ENCODE assay signal across 14 cellular contexts in the genomic region with DNA sequence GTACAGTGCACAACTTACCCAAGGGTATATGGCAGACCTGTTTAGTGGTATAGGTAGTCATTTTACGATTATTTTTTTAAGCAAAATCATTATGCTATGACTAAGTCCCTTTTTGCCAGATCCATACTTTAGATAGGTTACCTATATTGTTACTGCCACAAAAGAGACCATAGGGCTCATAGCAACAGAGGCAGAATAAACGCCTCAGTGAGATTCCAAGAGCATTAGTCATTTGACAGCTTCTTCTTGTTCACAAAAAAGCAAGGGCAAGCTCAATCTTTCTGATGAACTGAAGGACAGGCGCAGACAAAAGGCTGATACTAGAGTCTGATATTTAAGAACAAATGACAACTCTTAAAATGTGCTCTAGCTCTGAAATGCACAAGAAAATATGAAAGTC.
A peak's percentile ranks its signal among the peaks of the same experiment; 100 is the strongest.
DNase-seq lines count a peak whose midpoint lies in the region; ATAC-seq and TF ChIP-seq lines count a peak whose summit lies in the region.
"Had no signal": no experiment of that assay in that cellular context is flagged by ENCODE, and none has a peak within 500 bp of the region (broad histone marks: within the 10 kb centered on the region; RNA-seq: fewer than 3 reads in every experiment).

No MANE protein-coding gene starts in this region.

- no peak overlapping the region for H3K4me3 Mint-ChIP-seq in activated naive CD4-positive, alpha-beta T cell treated with anti-CD3 and anti-CD28 coated beads for 36 hours
- H3K4me3 Mint-ChIP-seq: T-helper 2 cell treated with Interferon-gamma antibody and Interleukin-4, amounts not matched to agents 5 μg/mL and 100 μg/mL, for 36 hours had no signal

- H3K9me3 Mint-ChIP-seq in activated naive CD4-positive, alpha-beta T cell treated with anti-CD3 and anti-CD28 coated beads for 36 hours: no peaks in the 10 kb centered on the region
- H3K9me3 Mint-ChIP-seq: T-helper 2 cell treated with Interferon-gamma antibody and Interleukin-4, amounts not matched to agents 5 μg/mL and 100 μg/mL, for 36 hours had no signal

- peaks cover 30% of the 10 kb centered on the region for H3K27me3 Mint-ChIP-seq in activated naive CD4-positive, alpha-beta T cell treated with anti-CD3 and anti-CD28 coated beads for 36 hours (ENCODE audit: low read depth)

- in situ Hi-C loops in astrocyte of the spinal cord (cut with HindIII; ENCODE audit: low sequenced_read_pairs): no loop called here

- no peak for TF ChIP-seq CTCF in astrocyte of the spinal cord (IDR thresholded peaks at IDR 0.05; ENCODE audit: low read depth, low read length)

- CTCF ChIA-PET in HEK293T (lab: Yijun Ruan, JAX): no interaction called here
- CTCF ChIA-PET in activated naive CD4-positive, alpha-beta T cell treated with anti-CD3 and anti-CD28 coated beads for 36 hours (lab: Charles Lee): no interaction called here

- no peak overlapping the region for H3K4me3 ChIP-seq in astrocyte of the spinal cord (ENCODE audit: low read depth, low read length)
- H3K4me3 ChIP-seq: gastroesophageal sphincter had no signal

- ATAC-seq in HG03354 (IDR thresholded peaks at IDR 0.05; ENCODE audit: poor library complexity, severe bottlenecking, unreplicated experiment): no peak
- ATAC-seq: gastroesophageal sphincter had no signal

- intact Hi-C loops in activated naive CD4-positive, alpha-beta T cell treated with anti-CD3 and anti-CD28 coated beads for 36 hours (cut with micrococcal nuclease): no loop called here

- POLR2A ChIA-PET in HEK293T (lab: Yijun Ruan, JAX): interaction anchor here (0.8 kb wide), 1 partner anchor 8 kb away, joined by 3 read pairs; no protein-coding TSS in a partner anchor

- H3K27ac Mint-ChIP-seq in activated naive CD4-positive, alpha-beta T cell treated with anti-CD3 and anti-CD28 coated beads for 36 hours: no peak overlapping the region
- H3K27ac Mint-ChIP-seq: T-helper 2 cell treated with Interferon-gamma antibody and Interleukin-4, amounts not matched to agents 5 μg/mL and 100 μg/mL, for 36 hours had no signal

- no peaks in the 10 kb centered on the region for H3K4me1 Mint-ChIP-seq in activated naive CD4-positive, alpha-beta T cell treated with anti-CD3 and anti-CD28 coated beads for 36 hours (ENCODE audit: low read depth)

- DNase-seq in AG08395 (ENCODE audit: low spot score): peak; percentile 34
- peak; percentile 75 for DNase-seq in HT-29 (ENCODE audit: low spot score)
- DNase-seq in astrocyte of the spinal cord (ENCODE audit: low read depth, low spot score): peak; percentile 74
- DNase-seq in iris pigment epithelial cell (ENCODE audit: low read depth): peak; percentile 70
- DNase-seq in HEK293T (ENCODE audit: extremely low spot score): no peak
- DNase-seq in activated naive CD4-positive, alpha-beta T cell treated with anti-CD3 and anti-CD28 coated beads for 36 hours: no peak
- DNase-seq in T1000 (lab: John Stamatoyannopoulos, UW): no peak
- DNase-seq: activated CD8-positive, alpha-beta memory T cell treated with anti-CD3 and anti-CD28 coated beads, Interleukin-2, amount 50 U/mL, for 4 hours; anterior cingulate cortex; NCI-H82; stimulated activated CD4-positive, alpha-beta T cell treated with anti-CD3 and anti-CD28 coated beads, Interleukin-2, amount 100 ng/mL, for 24 hours had no signal

- H3K36me3 Mint-ChIP-seq in activated naive CD4-positive, alpha-beta T cell treated with anti-CD3 and anti-CD28 coated beads for 36 hours (ENCODE audit: low read depth): no peaks in the 10 kb centered on the region

TF ChIP-seq in HEK293T, 16 proteins besides CTCF, POLR2A, EP300 and RAD21:
- no peak for TF ChIP-seq L3MBTL2 (conservative IDR thresholded peaks at IDR 0.05)
- no peak for TF ChIP-seq FOXM1 (IDR thresholded peaks at IDR 0.05; ENCODE audit: borderline replicate concordance)
- no peak for TF ChIP-seq TARDBP (IDR thresholded peaks at IDR 0.05)
- TF ChIP-seq ARNT (IDR thresholded peaks at IDR 0.05): no peak
- TF ChIP-seq, protein P1, sequence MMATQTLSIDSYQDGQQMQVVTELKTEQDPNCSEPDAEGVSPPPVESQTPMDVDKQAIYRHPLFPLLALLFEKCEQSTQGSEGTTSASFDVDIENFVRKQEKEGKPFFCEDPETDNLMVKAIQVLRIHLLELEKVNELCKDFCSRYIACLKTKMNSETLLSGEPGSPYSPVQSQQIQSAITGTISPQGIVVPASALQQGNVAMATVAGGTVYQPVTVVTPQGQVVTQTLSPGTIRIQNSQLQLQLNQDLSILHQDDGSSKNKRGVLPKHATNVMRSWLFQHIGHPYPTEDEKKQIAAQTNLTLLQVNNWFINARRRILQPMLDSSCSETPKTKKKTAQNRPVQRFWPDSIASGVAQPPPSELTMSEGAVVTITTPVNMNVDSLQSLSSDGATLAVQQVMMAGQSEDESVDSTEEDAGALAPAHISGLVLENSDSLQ (IDR thresholded peaks at IDR 0.05): no peak
- TF ChIP-seq HDGF (IDR thresholded peaks at IDR 0.05; ENCODE audit: borderline replicate concordance): no peak
- no peak for TF ChIP-seq BHLHE40 (IDR thresholded peaks at IDR 0.05; ENCODE audit: borderline replicate concordance)
- TF ChIP-seq ELF4 (IDR thresholded peaks at IDR 0.05): no peak
- TF ChIP-seq NFRKB (IDR thresholded peaks at IDR 0.05): no peak
- no peak for TF ChIP-seq SP1 (IDR thresholded peaks at IDR 0.05)
- no peak for TF ChIP-seq ZNF384 (IDR thresholded peaks at IDR 0.05)
- TF ChIP-seq SUZ12 (IDR thresholded peaks at IDR 0.05): no peak
- TF ChIP-seq FOXA1 (IDR thresholded peaks at IDR 0.05): no peak
- no peak for TF ChIP-seq LEF1 (IDR thresholded peaks at IDR 0.05; ENCODE audit: borderline replicate concordance)
- TF ChIP-seq FOXK2 (IDR thresholded peaks at IDR 0.05): no peak
- no peak for TF ChIP-seq CTBP1 (IDR thresholded peaks at IDR 0.05; ENCODE audit: borderline replicate concordance)

Comparison
In these comparisons a context has a peak if more than half of its experiments do, and no peak if none do; other contexts are left out.
1. DNase-seq: peak in AG08395 (single experiment), HT-29 (single experiment), astrocyte of the spinal cord (single experiment) and iris pigment epithelial cell (single experiment); none in HEK293T (single experiment), activated naive CD4-positive, alpha-beta T cell treated with anti-CD3 and anti-CD28 coated beads for 36 hours (single experiment) and T1000 (single experiment).